25 cellular contexts compared by ENCODE assay signal in genomic region chr18:56716692-56717146, GRCh38.
DNase-seq lines count a peak whose midpoint lies in the region; ATAC-seq and TF ChIP-seq lines count a peak whose summit lies in the region.
"Had no signal": no experiment of that assay in that cellular context is flagged by ENCODE, and none has a peak within 500 bp of the region (broad histone marks: within the 10 kb centered on the region; RNA-seq: fewer than 3 reads in every experiment).

No MANE protein-coding gene starts in this region.

- H3K4me1 Mint-ChIP-seq in chondrocyte (ENCODE audit: low read depth) = peaks cover 6% of the 10 kb centered on the region

- H3K4me3 Mint-ChIP-seq in chondrocyte (ENCODE audit: unreplicated experiment) = no peak overlapping the region
- H3K4me3 Mint-ChIP-seq: H9; natural killer cell treated with Interleukin-12 subunit alpha and Interleukin-12 subunit beta and Interleukin-15 and Interleukin-18, amount 100 ng/mL, for 72 hours had no signal

- H3K79me2 ChIP-seq in Loucy (ENCODE audit: insufficient read depth, low read length) = no peaks in the 10 kb centered on the region
- H3K79me2 ChIP-seq: parathyroid adenoma had no signal

- H3K36me3 Mint-ChIP-seq in chondrocyte (ENCODE audit: low read depth) = peaks cover 1% of the 10 kb centered on the region
- H3K36me3 Mint-ChIP-seq: natural killer cell treated with Interleukin-12 subunit alpha and Interleukin-12 subunit beta and Interleukin-15 and Interleukin-18, amount 100 ng/mL, for 72 hours had no signal

- H3K4me2 ChIP-seq in Loucy (ENCODE audit: low read depth, low read length, poor library complexity, severe bottlenecking) = peak overlapping the region; percentile 15
- H3K4me2 ChIP-seq: PC-9 had no signal

- H4K20me1 ChIP-seq in Loucy (ENCODE audit: insufficient read depth, low read length, poor library complexity, severe bottlenecking) = no peaks in the 10 kb centered on the region

- H3K27me3 Mint-ChIP-seq in chondrocyte (ENCODE audit: low read depth) = no peaks in the 10 kb centered on the region
- H3K27me3 Mint-ChIP-seq: natural killer cell treated with Interleukin-12 subunit alpha and Interleukin-12 subunit beta and Interleukin-15 and Interleukin-18, amount 100 ng/mL, for 72 hours had no signal

- TF ChIP-seq CTCF in AG10803 (conservative IDR thresholded peaks at IDR 0.05; ENCODE audit: low read length) (no peak), Loucy (conservative IDR thresholded peaks at IDR 0.05; ENCODE audit: low read length) (no peak), chondrocyte (IDR thresholded peaks at IDR 0.05) (no peak)

- no peak overlapping the region for H2AFZ ChIP-seq in Loucy (ENCODE audit: low read length)
- H2AFZ ChIP-seq: parathyroid adenoma, PC-9 had no signal

- H3F3A ChIP-seq in Loucy (ENCODE audit: low read depth) = no peaks in the 10 kb centered on the region

- H3K9ac ChIP-seq in Loucy (ENCODE audit: low read depth, low read length, poor library complexity, severe bottlenecking) = no peak overlapping the region
- H3K9ac ChIP-seq: parathyroid adenoma had no signal

- H3K27me3 ChIP-seq in Loucy (ENCODE audit: insufficient read depth, low read length, poor library complexity, severe bottlenecking) = no peaks in the 10 kb centered on the region
- H3K27me3 ChIP-seq: sigmoid colon had no signal

- H3K4me1 ChIP-seq in Loucy (ENCODE audit: insufficient read depth, low read length, poor library complexity, severe bottlenecking) = peaks cover 6% of the 10 kb centered on the region
- H3K4me1 ChIP-seq: parathyroid adenoma, sigmoid colon had no signal

- DNase-seq in AG10803 (ENCODE audit: low read depth) (peak; percentile 2), amniotic epithelial cell (ENCODE audit: low read depth) (peak; percentile 71), A172 (ENCODE audit: low spot score) (no peak), GF-D8 (lab: John Stamatoyannopoulos, UW) (no peak), chondrocyte (ENCODE audit: low spot score) (no peak)
- DNase-seq: ACHN; activated CD4-positive, alpha-beta T cell treated with anti-CD3 and anti-CD28 coated beads, Interleukin-2, amount 50 U/mL, for 1 hour; activated naive CD4-positive, alpha-beta T cell treated with anti-CD3 and anti-CD28 coated beads, Interleukin-2, amount 50 U/mL, for 16 hours; C1 segment of cervical spinal cord; Calu3; cortex of kidney; glutamatergic neuron; H9; left colon; mesenchymal stem cell; NCI-H146; NCI-H2227 treated with DMSO at 0.1 percent for 48 hours; PC-9; sigmoid colon had no signal

- no peaks in the 10 kb centered on the region for H3K9me3 ChIP-seq in Loucy (ENCODE audit: insufficient read depth, low read depth, low read length)
- H3K9me3 ChIP-seq: sigmoid colon had no signal

- no peaks in the 10 kb centered on the region for H3K9me3 Mint-ChIP-seq in chondrocyte (ENCODE audit: low read depth)
- H3K9me3 Mint-ChIP-seq: H9; natural killer cell treated with Interleukin-12 subunit alpha and Interleukin-12 subunit beta and Interleukin-15 and Interleukin-18, amount 100 ng/mL, for 72 hours had no signal

- no peaks in the 10 kb centered on the region for H3K9me2 ChIP-seq in Loucy (replicated peaks; ENCODE audit: low read depth, low read length)

- ATAC-seq in GM19351 (IDR thresholded peaks at IDR 0.05; ENCODE audit: unreplicated experiment) (peak; percentile 85), GM18861 (IDR thresholded peaks at IDR 0.05; ENCODE audit: unreplicated experiment) (no peak)
- ATAC-seq: HepG2, left colon had no signal

- no peaks in the 10 kb centered on the region for H3K36me3 ChIP-seq in Loucy (ENCODE audit: insufficient read depth, low read length)

- H3K4me3 ChIP-seq in AG10803 (ENCODE audit: low read length) (no peak overlapping the region), Loucy (ENCODE audit: low read length, poor library complexity, severe bottlenecking) (no peak overlapping the region)
- H3K4me3 ChIP-seq: PC-9, sigmoid colon had no signal

- no peak overlapping the region for H3K27ac Mint-ChIP-seq in chondrocyte (ENCODE audit: unreplicated experiment)
- H3K27ac Mint-ChIP-seq: natural killer cell treated with Interleukin-12 subunit alpha and Interleukin-12 subunit beta and Interleukin-15 and Interleukin-18, amount 100 ng/mL, for 72 hours had no signal

Comparison
In these comparisons a context has a peak if more than half of its experiments do, and no peak if none do; other contexts are left out.
1. DNase-seq: peak in AG10803 (single experiment) and amniotic epithelial cell (single experiment); none in A172 (single experiment), GF-D8 (single experiment) and chondrocyte (single experiment).